In the genomic region with DNA sequence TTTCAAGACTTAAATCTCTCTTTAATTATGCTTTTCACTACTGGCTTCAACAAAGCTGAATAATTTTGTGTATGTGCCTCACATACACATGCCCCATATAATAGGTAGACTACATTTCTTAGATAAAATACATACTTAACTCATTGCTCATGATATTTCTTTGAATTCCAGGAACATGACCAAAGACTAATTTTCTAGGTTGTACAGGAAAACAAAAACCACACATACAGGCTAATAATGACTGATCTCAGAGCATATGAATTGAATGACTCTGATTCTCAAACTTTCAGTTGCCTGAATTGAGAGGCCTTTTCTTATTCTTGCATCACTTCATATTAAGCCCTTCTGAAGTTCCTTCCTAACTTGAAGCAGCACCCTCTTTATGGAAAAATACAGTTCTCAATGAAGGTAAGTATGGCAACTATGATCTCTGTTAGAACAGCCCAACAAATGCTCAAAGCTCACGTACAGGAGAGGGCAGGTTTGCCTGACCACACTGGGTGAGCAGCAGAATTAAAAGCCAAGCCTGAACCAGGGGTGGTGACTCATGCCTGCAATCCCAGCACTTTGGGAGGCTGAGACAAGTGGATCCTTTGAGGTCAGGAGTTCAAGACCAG, we compare ENCODE assay signal across 10 cellular contexts. TPM values are rescaled to one million over a fixed set of nuclear protein-coding genes. Genes with fewer than 3 reads are reported as not detected.
A peak's percentile ranks its signal among the peaks of the same experiment; 100 is the strongest.
DNase-seq lines count a peak whose midpoint lies in the region; ATAC-seq, FAIRE-seq and TF ChIP-seq lines count a peak whose summit lies in the region.
"Had no signal": no experiment of that assay in that cellular context is flagged by ENCODE, and none has a peak within 500 bp of the region (broad histone marks: within the 10 kb centered on the region; RNA-seq: fewer than 3 reads in every experiment).

No MANE protein-coding gene starts in this region.

- peaks cover 6 to 9% (median 9%) of the 10 kb centered on the region in 3 donors for H3K9me3 Mint-ChIP-seq in T-cell
- H3K9me3 Mint-ChIP-seq in activated T-helper 1 cell treated with anti-CD3 and anti-CD28 coated beads, Interleukin-12 subunit alpha, Interleukin-12 subunit beta, Interleukin-2, Interleukin-4 antibody, amounts not matched to agents 30 ng/mL and 10 ng/mL and 1 ng/mL, durations not matched to agents 14 hours and 24 hours and 36 hours = no peaks in the 10 kb centered on the region

- H3K18ac ChIP-seq in mesenchymal stem cell (ENCODE audit: low read depth in 1 of 2, low read length in 2 of 2) = peak overlapping the region in 1 of 2 experiments; percentile 48

- TF ChIP-seq CTCF in DND-41 (IDR thresholded peaks at IDR 0.05; ENCODE audit: borderline replicate concordance, extremely low read depth, low read length, poor library complexity, severe bottlenecking) (no peak), astrocyte of the cerebellum (IDR thresholded peaks at IDR 0.05; ENCODE audit: low read depth, low read length, missing control alignments) (no peak)

- H3K27ac Mint-ChIP-seq in T-cell = no peak overlapping the region
- no peak overlapping the region for H3K27ac Mint-ChIP-seq in activated T-helper 1 cell treated with anti-CD3 and anti-CD28 coated beads, Interleukin-12 subunit alpha, Interleukin-12 subunit beta, Interleukin-2, Interleukin-4 antibody, amounts not matched to agents 30 ng/mL and 10 ng/mL and 1 ng/mL, durations not matched to agents 14 hours and 24 hours and 36 hours
- H3K27ac Mint-ChIP-seq: naive B cell had no signal

- H3K9ac ChIP-seq in DND-41 (ENCODE audit: low read depth, low read length) = no peak overlapping the region
- peak overlapping the region; percentile 76 for H3K9ac ChIP-seq in mesenchymal stem cell (ENCODE audit: low read length)

- WGBS in mesenchymal stem cell = 11% methylated on average over 1 of the region's 1 CpG

- H2BK5ac ChIP-seq in mesenchymal stem cell (ENCODE audit: low read depth, low read length, poor library complexity, severe bottlenecking) = peak overlapping the region; percentile 62

- H3K9me3 ChIP-seq in DND-41 (ENCODE audit: insufficient read depth, low read length, severe bottlenecking) (no peaks in the 10 kb centered on the region), mesenchymal stem cell (ENCODE audit: control insufficient read depth, low read length) (no peaks in the 10 kb centered on the region)

- H3K4me1 ChIP-seq in DND-41 (ENCODE audit: insufficient read depth, low read length) (no peaks in the 10 kb centered on the region), mesenchymal stem cell (ENCODE audit: control insufficient read depth, insufficient read depth, low read depth, low read length) (peaks cover 2% of the 10 kb centered on the region)

- no peaks in the 10 kb centered on the region for H3K79me1 ChIP-seq in mesenchymal stem cell (replicated peaks; ENCODE audit: low read length, poor library complexity, severe bottlenecking)

- H3K27me3 Mint-ChIP-seq in T-cell = no peaks in the 10 kb centered on the region
- no peaks in the 10 kb centered on the region for H3K27me3 Mint-ChIP-seq in activated T-helper 1 cell treated with anti-CD3 and anti-CD28 coated beads, Interleukin-12 subunit alpha, Interleukin-12 subunit beta, Interleukin-2, Interleukin-4 antibody, amounts not matched to agents 30 ng/mL and 10 ng/mL and 1 ng/mL, durations not matched to agents 14 hours and 24 hours and 36 hours (ENCODE audit: insufficient read depth)
- H3K27me3 Mint-ChIP-seq: naive B cell had no signal

- FAIRE-seq in GM12891 (lab: Jason Lieb, UNC) = no peak

- H4K20me1 ChIP-seq in DND-41 (ENCODE audit: insufficient read depth, low read length) = no peaks in the 10 kb centered on the region

- H3K4me3 ChIP-seq in DND-41 (ENCODE audit: low read depth in 1 of 2, low read length in 2 of 2) (no peak overlapping the region), astrocyte of the cerebellum (ENCODE audit: low read depth, low read length) (no peak overlapping the region), mesenchymal stem cell (ENCODE audit: insufficient read depth in 1 of 2, low read depth in 1 of 2, low read length in 2 of 2) (no peak overlapping the region)

- no peak for TF ChIP-seq POLR2A in GM12891 (IDR thresholded peaks at IDR 0.05; ENCODE audit: low read depth, low read length)

- DNase-seq in DND-41 (no peak), M059J (ENCODE audit: low read depth) (peak; percentile 95), astrocyte of the cerebellum (ENCODE audit: low read depth) (peak; percentile 76), mesenchymal stem cell (peak; percentile 83), GM12891 (ENCODE audit: insufficient read length, low spot score) (no peak), NCI-H1436 treated with DMSO at 0.1 percent for 48 hours (lab: John Stamatoyannopoulos, UW) (no peak), T-cell (no peak)
- no peak for DNase-seq in activated T-helper 1 cell treated with anti-CD3 and anti-CD28 coated beads, Interleukin-12 subunit alpha, Interleukin-12 subunit beta, Interleukin-2, Interleukin-4 antibody, amounts not matched to agents 30 ng/mL and 10 ng/mL and 1 ng/mL, durations not matched to agents 14 hours and 24 hours and 36 hours (ENCODE audit: low spot score)
- DNase-seq: naive B cell, T-helper 9 cell had no signal

- POLR2A ChIA-PET in T-cell (lab: Charles Lee) = no interaction called here

- in situ Hi-C loops in astrocyte of the cerebellum (cut with HindIII; ENCODE audit: low sequenced_read_pairs) = no loop called here

- no peak overlapping the region for H4K91ac ChIP-seq in mesenchymal stem cell (ENCODE audit: low read length)

- H3K4ac ChIP-seq in mesenchymal stem cell (ENCODE audit: low read depth in 1 of 2, low read length in 2 of 2) = peak overlapping the region in 1 of 2 experiments; percentile 85

- H3K27ac ChIP-seq in DND-41 (ENCODE audit: low read length) = no peak overlapping the region
- H3K27ac ChIP-seq in mesenchymal stem cell (ENCODE audit: low read length, poor library complexity, severe bottlenecking) = peak overlapping the region; percentile 97

- no peak overlapping the region for H3K4me2 ChIP-seq in DND-41 (ENCODE audit: insufficient read depth, low read length)
- H3K4me2 ChIP-seq in mesenchymal stem cell (ENCODE audit: low read length, poor library complexity, severe bottlenecking) = no peak overlapping the region

- H2BK120ac ChIP-seq in mesenchymal stem cell (ENCODE audit: low read depth, low read length) = no peak overlapping the region

- CTCF ChIA-PET in T-cell (lab: Charles Lee) = no interaction called here

- peak overlapping the region in 1 of 2 experiments; percentile 68 for H2BK12ac ChIP-seq in mesenchymal stem cell (ENCODE audit: low read length in 2 of 2)

- H3K23ac ChIP-seq in mesenchymal stem cell (ENCODE audit: low read length in 2 of 2) = no peak overlapping the region

- H2AK5ac ChIP-seq in mesenchymal stem cell (ENCODE audit: low read length, severe bottlenecking) = peak overlapping the region; percentile 87

- H3K79me2 ChIP-seq in DND-41 (ENCODE audit: insufficient read depth, low read length) = no peaks in the 10 kb centered on the region

- no peaks in the 10 kb centered on the region for H3K27me3 ChIP-seq in DND-41 (ENCODE audit: insufficient read depth, low read length, poor library complexity)
- H3K27me3 ChIP-seq in mesenchymal stem cell (ENCODE audit: control insufficient read depth in 1 of 2, insufficient read depth in 1 of 2, low read length in 2 of 2) = no peaks in the 10 kb centered on the region

- peaks cover 5% of the 10 kb centered on the region for H3K36me3 Mint-ChIP-seq in T-cell
- H3K36me3 Mint-ChIP-seq in activated T-helper 1 cell treated with anti-CD3 and anti-CD28 coated beads, Interleukin-12 subunit alpha, Interleukin-12 subunit beta, Interleukin-2, Interleukin-4 antibody, amounts not matched to agents 30 ng/mL and 10 ng/mL and 1 ng/mL, durations not matched to agents 14 hours and 24 hours and 36 hours (ENCODE audit: low read depth) = no peaks in the 10 kb centered on the region

- H3K14ac ChIP-seq in mesenchymal stem cell (ENCODE audit: low read length in 2 of 2) = peak overlapping the region in 1 of 2 experiments; percentile 56

- intact Hi-C loops in activated T-helper 1 cell treated with anti-CD3 and anti-CD28 coated beads, Interleukin-12 subunit alpha, Interleukin-12 subunit beta, Interleukin-2, Interleukin-4 antibody, amounts not matched to agents 30 ng/mL and 10 ng/mL and 1 ng/mL, durations not matched to agents 14 hours and 24 hours and 36 hours (cut with micrococcal nuclease) = no loop called here

- ATAC-seq in DND-41 (ENCODE audit: insufficient read depth, low read depth) = peak; percentile 31; the same call in 1 of the 3 replicates
- ATAC-seq in T-cell (replicated peaks in 1 of 4) = no peak

- H3K36me3 ChIP-seq in DND-41 (ENCODE audit: insufficient read depth, low read length) (no peaks in the 10 kb centered on the region), mesenchymal stem cell (ENCODE audit: control insufficient read depth in 1 of 2, insufficient read depth in 2 of 2, low read depth in 1 of 2, low read length in 2 of 2) (peaks cover 1 to 3% of the 10 kb centered on the region in 2 experiments)

- H3K4me3 Mint-ChIP-seq in T-cell = no peak overlapping the region
- no peak overlapping the region for H3K4me3 Mint-ChIP-seq in activated T-helper 1 cell treated with anti-CD3 and anti-CD28 coated beads, Interleukin-12 subunit alpha, Interleukin-12 subunit beta, Interleukin-2, Interleukin-4 antibody, amounts not matched to agents 30 ng/mL and 10 ng/mL and 1 ng/mL, durations not matched to agents 14 hours and 24 hours and 36 hours
- H3K4me3 Mint-ChIP-seq: naive B cell had no signal

- H2AFZ ChIP-seq in DND-41 (ENCODE audit: low read depth, low read length) (no peak overlapping the region), mesenchymal stem cell (ENCODE audit: low read depth, low read length) (no peak overlapping the region)

- no peak overlapping the region for H2BK15ac ChIP-seq in mesenchymal stem cell (ENCODE audit: low read depth, poor library complexity, severe bottlenecking)

- no peaks in the 10 kb centered on the region for H3K4me1 Mint-ChIP-seq in T-cell
- H3K4me1 Mint-ChIP-seq in activated T-helper 1 cell treated with anti-CD3 and anti-CD28 coated beads, Interleukin-12 subunit alpha, Interleukin-12 subunit beta, Interleukin-2, Interleukin-4 antibody, amounts not matched to agents 30 ng/mL and 10 ng/mL and 1 ng/mL, durations not matched to agents 14 hours and 24 hours and 36 hours (ENCODE audit: low read depth) = peaks cover 6% of the 10 kb centered on the region
- H3K4me1 Mint-ChIP-seq: naive B cell had no signal

- H4K8ac ChIP-seq in mesenchymal stem cell (ENCODE audit: low read length) = peak overlapping the region; percentile 35

RNA-seq across cellular contexts. Expression of a gene that starts 22.6 kb away (rescaled TPM):
- total RNA-seq in M059J (2014; rRNA removed; shearing (Covaris generic)) = 112 and 137 TPM in 2 replicates
- 25.5 TPM for polyA plus RNA-seq in mesenchymal stem cell (2013, experiment 1 of 2)
- polyA plus RNA-seq in mesenchymal stem cell (2013, experiment 2 of 2) = 25.0 TPM
- 19.4 TPM for polyA plus RNA-seq in GM12891 (2012; ENCODE audit: low read depth, missing spikeins)
- 10 to 100 TPM; 16.7 to 39.1 (median 19.2) TPM for total RNA-seq in T-cell
- total RNA-seq in activated T-helper 1 cell treated with anti-CD3 and anti-CD28 coated beads, Interleukin-12 subunit alpha, Interleukin-12 subunit beta, Interleukin-2, Interleukin-4 antibody, amounts not matched to agents 30 ng/mL and 10 ng/mL and 1 ng/mL, durations not matched to agents 14 hours and 24 hours and 36 hours = 42.6 and 43.2 TPM in 2 replicates

RNA-seq across cellular contexts. Expression of a gene that starts 41.3 kb away (rescaled TPM):
- 75.2 and 113 TPM in 2 replicates for total RNA-seq in M059J (2014; rRNA removed; shearing (Covaris generic))
- polyA plus RNA-seq in mesenchymal stem cell (2013, experiment 1 of 2) = 15.3 TPM
- polyA plus RNA-seq in mesenchymal stem cell (2013, experiment 2 of 2) = 15.3 TPM
- polyA plus RNA-seq in GM12891 (2012; ENCODE audit: low read depth, missing spikeins) = 15.7 TPM
- total RNA-seq in T-cell = 10 to 100 TPM; 55.8 to 65.8 (median 60.0) TPM
- total RNA-seq in activated T-helper 1 cell treated with anti-CD3 and anti-CD28 coated beads, Interleukin-12 subunit alpha, Interleukin-12 subunit beta, Interleukin-2, Interleukin-4 antibody, amounts not matched to agents 30 ng/mL and 10 ng/mL and 1 ng/mL, durations not matched to agents 14 hours and 24 hours and 36 hours = 59.6 and 61.6 TPM in 2 replicates

Comparison
In these comparisons a context has a peak if more than half of its experiments do, and no peak if none do; other contexts are left out.
1. DNase-seq: peak in M059J (single experiment), astrocyte of the cerebellum (single experiment) and mesenchymal stem cell (single experiment); none in DND-41 (single experiment), GM12891 (single experiment), NCI-H1436 treated with DMSO at 0.1 percent for 48 hours (single experiment), T-cell (0 of 34) and activated T-helper 1 cell treated with anti-CD3 and anti-CD28 coated beads, Interleukin-12 subunit alpha, Interleukin-12 subunit beta, Interleukin-2, Interleukin-4 antibody, amounts not matched to agents 30 ng/mL and 10 ng/mL and 1 ng/mL, durations not matched to agents 14 hours and 24 hours and 36 hours (single experiment).